In genomic region chr7:46396501-46396900, GRCh38 we compare ENCODE assay signal across 24 cellular contexts.
"Had no signal": no experiment of that assay in that cellular context is flagged by ENCODE, and none has a peak within 500 bp of the region (broad histone marks: within the 10 kb centered on the region; RNA-seq: fewer than 3 reads in every experiment).

No MANE protein-coding gene starts in this region.

- H3K27ac Mint-ChIP-seq: activated CD8-positive, alpha-beta T cell treated with anti-CD3 and anti-CD28 coated beads for 36 hours; activated naive CD4-positive, alpha-beta T cell treated with anti-CD3 and anti-CD28 coated beads, Interleukin-2, amount 50 U/mL, for 24 hours; activated naive CD8-positive, alpha-beta T cell treated with anti-CD3 and anti-CD28 coated beads, Interleukin-2, amount 50 U/mL, for 24 hours; activated T-helper 2 cell treated with anti-CD3 and anti-CD28 coated beads, Interferon-gamma antibody, Interleukin-2, Interleukin-4, amounts not matched to agents 10 μg/mL and 5 μg/mL and 100 μg/mL, durations not matched to agents 14 hours and 24 hours and 36 hours; effector memory CD8-positive, alpha-beta T cell; nephron progenitor cell; T-helper 1 cell treated with Interleukin-12 subunit alpha and Interleukin-12 subunit beta and Interleukin-4 antibody, amounts not matched to agents 30 μg/mL and 1 μg/mL, for 36 hours; WTC11 had no signal

- H3K27me3 ChIP-seq: neutrophil, pancreas, transverse colon had no signal

- H3K27ac ChIP-seq: neutrophil, pancreas, prostate gland, transverse colon had no signal

- H3K36me3 Mint-ChIP-seq: activated naive CD4-positive, alpha-beta T cell treated with anti-CD3 and anti-CD28 coated beads, Interleukin-2, amount 50 U/mL, for 24 hours had no signal

- H3K27me3 Mint-ChIP-seq: activated CD8-positive, alpha-beta T cell treated with anti-CD3 and anti-CD28 coated beads for 36 hours; activated naive CD4-positive, alpha-beta T cell treated with anti-CD3 and anti-CD28 coated beads, Interleukin-2, amount 50 U/mL, for 24 hours; activated naive CD8-positive, alpha-beta T cell treated with anti-CD3 and anti-CD28 coated beads, Interleukin-2, amount 50 U/mL, for 24 hours; effector memory CD8-positive, alpha-beta T cell had no signal

- H3K4me3 Mint-ChIP-seq: activated CD8-positive, alpha-beta T cell treated with anti-CD3 and anti-CD28 coated beads for 36 hours; activated naive CD4-positive, alpha-beta T cell treated with anti-CD3 and anti-CD28 coated beads, Interleukin-2, amount 50 U/mL, for 24 hours; activated naive CD8-positive, alpha-beta T cell treated with anti-CD3 and anti-CD28 coated beads, Interleukin-2, amount 50 U/mL, for 24 hours; effector memory CD8-positive, alpha-beta T cell; nephron progenitor cell; T-helper 1 cell treated with Interleukin-12 subunit alpha and Interleukin-12 subunit beta and Interleukin-4 antibody, amounts not matched to agents 30 μg/mL and 1 μg/mL, for 36 hours; WTC11 had no signal

- DNase-seq: activated CD4-positive, alpha-beta T cell treated with anti-CD3 and anti-CD28 coated beads for 1 hour; activated CD4-positive, alpha-beta T cell treated with anti-CD3 and anti-CD28 coated beads, Interleukin-2, amount 50 U/mL, for 1 hour; activated CD8-positive, alpha-beta T cell treated with anti-CD3 and anti-CD28 coated beads for 36 hours; activated naive CD8-positive, alpha-beta T cell treated with anti-CD3 and anti-CD28 coated beads, Interleukin-2, amount 50 U/mL, for 24 hours; activated T-cell treated with anti-CD3 and anti-CD28 coated beads, Interleukin-2, amount 50 U/mL, for 48 hours; amygdala; cortex of kidney; effector memory CD8-positive, alpha-beta T cell; hippocampal formation; kidney; left colon; mammary epithelial cell; nephron progenitor cell; pancreas; stimulated activated naive CD4-positive, alpha-beta T cell; SW 1271; T1000; transverse colon had no signal

- H3K9me3 Mint-ChIP-seq: activated naive CD8-positive, alpha-beta T cell treated with anti-CD3 and anti-CD28 coated beads, Interleukin-2, amount 50 U/mL, for 24 hours had no signal

- H3K9me3 ChIP-seq: neutrophil, pancreas, prostate gland had no signal

- H3K4me1 Mint-ChIP-seq: activated naive CD4-positive, alpha-beta T cell treated with anti-CD3 and anti-CD28 coated beads, Interleukin-2, amount 50 U/mL, for 24 hours; activated naive CD8-positive, alpha-beta T cell treated with anti-CD3 and anti-CD28 coated beads, Interleukin-2, amount 50 U/mL, for 24 hours; WTC11 had no signal

- H3K36me3 ChIP-seq: neutrophil, pancreas, prostate gland, transverse colon had no signal

- H3K4me3 ChIP-seq: pancreas, prostate gland, transverse colon had no signal

- ATAC-seq: activated CD8-positive, alpha-beta T cell treated with anti-CD3 and anti-CD28 coated beads for 36 hours; activated naive CD8-positive, alpha-beta T cell treated with anti-CD3 and anti-CD28 coated beads, Interleukin-2, amount 50 U/mL, for 24 hours; effector memory CD8-positive, alpha-beta T cell; left colon; pancreas; WTC11 had no signal

- H3K4me1 ChIP-seq: pancreas, prostate gland had no signal
